In genomic region chr2:65374999-65375398, GRCh38 we compare ENCODE assay signal across 17 cellular contexts. TPM values are rescaled to one million over a fixed set of nuclear protein-coding genes. Genes with fewer than 3 reads are reported as not detected.
A peak's percentile ranks its signal among the peaks of the same experiment; 100 is the strongest.
DNase-seq lines count a peak whose midpoint lies in the region; ATAC-seq and TF ChIP-seq lines count a peak whose summit lies in the region.
"Had no signal": no experiment of that assay in that cellular context is flagged by ENCODE, and none has a peak within 500 bp of the region (broad histone marks: within the 10 kb centered on the region; RNA-seq: fewer than 3 reads in every experiment).

No MANE protein-coding gene starts in this region.

- H3K9ac ChIP-seq in OCI-LY1 (ENCODE audit: low read length): no peak overlapping the region
- H3K9ac ChIP-seq: SK-N-SH had no signal

- H3K9me3 ChIP-seq in DOHH2 (ENCODE audit: control insufficient read depth, insufficient read depth, low read length): no peaks in the 10 kb centered on the region
- H3K9me3 ChIP-seq in OCI-LY1 (ENCODE audit: low read length): no peaks in the 10 kb centered on the region
- no peaks in the 10 kb centered on the region for H3K9me3 ChIP-seq in left lung
- H3K9me3 ChIP-seq in upper lobe of left lung: no peaks in the 10 kb centered on the region
- H3K9me3 ChIP-seq: MG63, SK-N-SH had no signal

- H3K27me3 Mint-ChIP-seq in activated naive CD4-positive, alpha-beta T cell treated with anti-CD3 and anti-CD28 coated beads, Interleukin-2, amount 10 ng/mL, durations not matched to agents 7 days and 5 days: no peaks in the 10 kb centered on the region

- no peak for TF ChIP-seq POLR2A in upper lobe of left lung (IDR thresholded peaks at IDR 0.05)

- peaks cover 23% of the 10 kb centered on the region for H3K4me1 Mint-ChIP-seq in activated naive CD4-positive, alpha-beta T cell treated with anti-CD3 and anti-CD28 coated beads, Interleukin-2, amount 10 ng/mL, durations not matched to agents 7 days and 5 days

- no peaks in the 10 kb centered on the region for H4K20me1 ChIP-seq in DOHH2 (ENCODE audit: control insufficient read depth, insufficient read depth, low read depth, low read length)
- no peaks in the 10 kb centered on the region for H4K20me1 ChIP-seq in OCI-LY1 (ENCODE audit: insufficient read depth, low read length)

- no peak for DNase-seq in left lung
- DNase-seq in upper lobe of left lung: peak in 1 of 2 donors; percentile 51
- no peak for DNase-seq in NCI-H1694 treated with DMSO at 0.1 percent for 48 hours (lab: John Stamatoyannopoulos, UW)
- no peak for DNase-seq in RKO (ENCODE audit: low spot score)
- DNase-seq in activated naive CD4-positive, alpha-beta T cell treated with anti-CD3 and anti-CD28 coated beads, Interleukin-2, amount 10 ng/mL, durations not matched to agents 7 days and 5 days: no peak
- no peak for DNase-seq in activated CD4-positive, alpha-beta T cell treated with anti-CD3 and anti-CD28 coated beads, Interleukin-2, amount 50 U/mL, for 48 hours
- DNase-seq: C1 segment of cervical spinal cord, HCEC 1CT, MG63, NCI-H1105, NCI-H187, NCI-H510A treated with DMSO at 0.1 percent for 48 hours, SK-N-SH had no signal

- H3K9me2 ChIP-seq in DOHH2 (replicated peaks; ENCODE audit: control insufficient read depth, low read length) (no peaks in the 10 kb centered on the region), OCI-LY1 (ENCODE audit: low read depth, low read length) (no peaks in the 10 kb centered on the region)
- H3K9me2 ChIP-seq: SK-N-SH had no signal

- 69 to 79% methylated on average over 4 of the region's 4 CpGs for WGBS in upper lobe of left lung, 2 donors

- H3F3A ChIP-seq in DOHH2 (ENCODE audit: control insufficient read depth, insufficient read depth) (peaks cover 1% of the 10 kb centered on the region; the same call in 1 of the 2 replicates), OCI-LY1 (ENCODE audit: insufficient read depth, low read length) (0 out of 2 replicates have a peak, but pooled peaks cover 4% of the 10 kb centered on the region)

- peak in 2 of 4 donors; percentile 11 to 75 for TF ChIP-seq EP300 in upper lobe of left lung (IDR thresholded peaks at IDR 0.05)

- H2AFZ ChIP-seq in OCI-LY1 (ENCODE audit: low read length): no peak overlapping the region

- H3K27me3 ChIP-seq in DOHH2 (ENCODE audit: control insufficient read depth, low read length): no peaks in the 10 kb centered on the region
- no peaks in the 10 kb centered on the region for H3K27me3 ChIP-seq in OCI-LY1 (ENCODE audit: insufficient read depth, low read length)
- H3K27me3 ChIP-seq in left lung: no peaks in the 10 kb centered on the region
- no peaks in the 10 kb centered on the region for H3K27me3 ChIP-seq in upper lobe of left lung
- H3K27me3 ChIP-seq: MG63 had no signal

- 0 out of 2 replicates have a peak, but pooled peaks cover 4% of the 10 kb centered on the region for H3K36me3 ChIP-seq in DOHH2 (ENCODE audit: control insufficient read depth, low read length)
- H3K36me3 ChIP-seq in OCI-LY1 (ENCODE audit: insufficient read depth, low read length): peaks cover 25% of the 10 kb centered on the region; the same call in 1 of the 2 replicates
- no peaks in the 10 kb centered on the region for H3K36me3 ChIP-seq in left lung
- H3K36me3 ChIP-seq in upper lobe of left lung: no peaks in the 10 kb centered on the region
- H3K36me3 ChIP-seq: MG63 had no signal

- H3K27ac ChIP-seq in DOHH2 (ENCODE audit: low read depth, low read length): no peak overlapping the region
- H3K27ac ChIP-seq in OCI-LY1 (ENCODE audit: low read depth, low read length, poor library complexity, severe bottlenecking): peak overlapping the region; percentile 94
- peak overlapping the region in 1 of 2 donors; percentile 29 for H3K27ac ChIP-seq in left lung
- peak overlapping the region; percentile 24 to 63 (median 48) for H3K27ac ChIP-seq in upper lobe of left lung

- peaks cover 73% of the 10 kb centered on the region for H3K4me1 ChIP-seq in DOHH2 (ENCODE audit: control insufficient read depth, low read length)
- H3K4me1 ChIP-seq in OCI-LY1 (ENCODE audit: insufficient read depth, low read length, severe bottlenecking): peaks cover 80% of the 10 kb centered on the region
- H3K4me1 ChIP-seq in left lung: peaks cover 8 to 52% of the 10 kb centered on the region in 2 donors
- peaks cover 28 to 61% (median 48%) of the 10 kb centered on the region in 4 donors for H3K4me1 ChIP-seq in upper lobe of left lung

- H3K4me2 ChIP-seq in DOHH2 (ENCODE audit: low read length) (peak overlapping the region; percentile 62), OCI-LY1 (ENCODE audit: low read length) (no peak overlapping the region; the same call in 1 of the 2 replicates)
- H3K4me2 ChIP-seq: SK-N-SH had no signal

- no peak overlapping the region for H3K4me3 Mint-ChIP-seq in activated naive CD4-positive, alpha-beta T cell treated with anti-CD3 and anti-CD28 coated beads, Interleukin-2, amount 10 ng/mL, durations not matched to agents 7 days and 5 days
- H3K4me3 Mint-ChIP-seq: T-helper 1 cell treated with Interleukin-12 subunit alpha and Interleukin-12 subunit beta and Interleukin-4 antibody, amounts not matched to agents 30 μg/mL and 1 μg/mL, for 36 hours had no signal

- intact Hi-C loops in left lung (cut with DNase I): no loop called here

- peaks cover 6% of the 10 kb centered on the region for H3K36me3 Mint-ChIP-seq in activated naive CD4-positive, alpha-beta T cell treated with anti-CD3 and anti-CD28 coated beads, Interleukin-2, amount 10 ng/mL, durations not matched to agents 7 days and 5 days

- no peak overlapping the region for H3K27ac Mint-ChIP-seq in activated naive CD4-positive, alpha-beta T cell treated with anti-CD3 and anti-CD28 coated beads, Interleukin-2, amount 10 ng/mL, durations not matched to agents 7 days and 5 days
- H3K27ac Mint-ChIP-seq: T-helper 1 cell treated with Interleukin-12 subunit alpha and Interleukin-12 subunit beta and Interleukin-4 antibody, amounts not matched to agents 30 μg/mL and 1 μg/mL, for 36 hours had no signal

- ATAC-seq in left lung (peak; percentile 35), upper lobe of left lung (ENCODE audit: low FRiP score in 2 of 2) (peak in 1 of 2 donors; percentile 19)
- ATAC-seq: Right ventricle myocardium inferior had no signal

- H3K4me3 ChIP-seq in DOHH2 (ENCODE audit: low read length) (peak overlapping the region; percentile 39), OCI-LY1 (ENCODE audit: low read depth, low read length, poor library complexity, severe bottlenecking) (no peak overlapping the region), left lung (no peak overlapping the region), upper lobe of left lung (no peak overlapping the region)
- H3K4me3 ChIP-seq: MG63 had no signal

- CTCF ChIA-PET in activated naive CD4-positive, alpha-beta T cell treated with anti-CD3 and anti-CD28 coated beads, Interleukin-2, amount 10 ng/mL, durations not matched to agents 7 days and 5 days (lab: Charles Lee): no interaction called here

- no peaks in the 10 kb centered on the region for H3K9me3 Mint-ChIP-seq in activated naive CD4-positive, alpha-beta T cell treated with anti-CD3 and anti-CD28 coated beads, Interleukin-2, amount 10 ng/mL, durations not matched to agents 7 days and 5 days
- H3K9me3 Mint-ChIP-seq: T-helper 1 cell treated with Interleukin-12 subunit alpha and Interleukin-12 subunit beta and Interleukin-4 antibody, amounts not matched to agents 30 μg/mL and 1 μg/mL, for 36 hours had no signal

- H3K79me2 ChIP-seq in DOHH2 (ENCODE audit: control insufficient read depth, low read length) (peaks cover 43% of the 10 kb centered on the region), OCI-LY1 (ENCODE audit: insufficient read depth, low read length) (peaks cover 19% of the 10 kb centered on the region; the same call in 1 of the 2 replicates)

- TF ChIP-seq CTCF in DOHH2 (IDR thresholded peaks at IDR 0.05; ENCODE audit: low read depth, low read length, poor library complexity, severe bottlenecking) (no peak), OCI-LY1 (IDR thresholded peaks at IDR 0.05; ENCODE audit: low read length) (no peak), left lung (IDR thresholded peaks at IDR 0.05) (no peak), upper lobe of left lung (IDR thresholded peaks at IDR 0.05) (no peak)

RNA-seq across cellular contexts. Expression of gene SPRED2, which starts 57.4 kb away (rescaled TPM):
- total RNA-seq in left lung (10 to 100 TPM; 34.5 to 47.1 TPM), upper lobe of left lung (10 to 100 TPM; 15.7 to 53.0 (median 38.1) TPM)
